In genomic region chr17:62862251-62862650, GRCh38 we compare ENCODE assay signal across 32 cellular contexts. TPM values are rescaled to one million over a fixed set of nuclear protein-coding genes. Genes with fewer than 3 reads are reported as not detected.
"Had no signal": no experiment of that assay in that cellular context is flagged by ENCODE, and none has a peak within 500 bp of the region (broad histone marks: within the 10 kb centered on the region; RNA-seq: fewer than 3 reads in every experiment).

No MANE protein-coding gene starts in this region.

- H3K36me3 ChIP-seq: brain microvascular endothelial cell, left lung, lower lobe of right lung, neural progenitor cell, thoracic aorta, upper lobe of left lung had no signal

- H3K9ac ChIP-seq: neural progenitor cell had no signal

- H3K27me3 ChIP-seq: brain microvascular endothelial cell, left lung, neural progenitor cell, upper lobe of left lung had no signal

- H3K4me2 ChIP-seq: neural progenitor cell had no signal

- H3K4me1 ChIP-seq: left lung, neural progenitor cell had no signal

- H3K9me3 ChIP-seq: left lung, lower lobe of right lung, thoracic aorta, upper lobe of left lung had no signal

- ATAC-seq: natural killer cell; sciatic nerve; stimulated activated effector memory CD8-positive, alpha-beta T cell treated with anti-CD3 and anti-CD28 coated beads, Interleukin-12 subunit alpha, Interleukin-12 subunit beta, amount 100 ng/mL, for 72 hours had no signal

- H2AFZ ChIP-seq: neural progenitor cell had no signal

- H3K27ac ChIP-seq: brain microvascular endothelial cell, left lung, lower lobe of right lung, neural progenitor cell, thoracic aorta had no signal

- H3K4me3 ChIP-seq: left lung, lower lobe of right lung, neural progenitor cell, skin epidermis, thoracic aorta, upper lobe of left lung had no signal

- DNase-seq: activated CD4-positive, alpha-beta memory T cell treated with anti-CD3 and anti-CD28 coated beads for 36 hours; activated CD4-positive, alpha-beta T cell treated with anti-CD3 and anti-CD28 coated beads, Interleukin-2, amount 10 ng/mL, durations not matched to agents 24 days and 14 days; activated CD4-positive, CD25-positive, alpha-beta regulatory T cell treated with anti-CD3 and anti-CD28 coated beads, Interleukin-2, amount 50 U/mL, for 72 hours; activated CD8-positive, alpha-beta memory T cell treated with anti-CD3 and anti-CD28 coated beads, Interleukin-2, amount 50 U/mL, for 4 hours; activated gamma-delta T cell; activated naive CD4-positive, alpha-beta T cell treated with anti-CD3 and anti-CD28 coated beads, Interleukin-2, amount 10 ng/mL, durations not matched to agents 7 days and 5 days; activated naive CD8-positive, alpha-beta T cell treated with anti-CD3 and anti-CD28 coated beads, Interleukin-2, amount 10 ng/mL, durations not matched to agents 7 days and 5 days; activated T-cell treated with anti-CD3 and anti-CD28 coated beads, Interleukin-2, amount 50 U/mL, for 1 hour; brain microvascular endothelial cell; effector CD8-positive, alpha-beta T cell; erythroblast; head of caudate nucleus; left lung; lower lobe of right lung; mesendoderm; natural killer cell; occipital lobe; stimulated activated CD4-positive, alpha-beta T cell treated with anti-CD3 and anti-CD28 coated beads, Interleukin-4, amount 100 ng/mL, for 24 hours; upper lobe of left lung had no signal

RNA-seq across cellular contexts. Expression of gene MARCHF10, which starts 54.1 kb away (rescaled TPM):
- total RNA-seq: activated CD4-positive, alpha-beta memory T cell treated with anti-CD3 and anti-CD28 coated beads for 36 hours; activated CD4-positive, alpha-beta T cell treated with anti-CD3 and anti-CD28 coated beads, Interleukin-2, amount 10 ng/mL, durations not matched to agents 24 days and 14 days; activated CD8-positive, alpha-beta memory T cell treated with anti-CD3 and anti-CD28 coated beads for 36 hours; astrocyte; dermis microvascular lymphatic vessel endothelial cell; mononuclear cell; posterior vena cava; subcutaneous adipose tissue; T-helper 1 cell treated with Interleukin-12 subunit alpha and Interleukin-12 subunit beta and Interleukin-4 antibody, amounts not matched to agents 30 ng/mL and 1 ng/mL, for 36 hours; thoracic aorta had no signal
- polyA plus RNA-seq: fibroblast of lung had no signal
